ENCODE assay signal across 20 cellular contexts in the genomic region with DNA sequence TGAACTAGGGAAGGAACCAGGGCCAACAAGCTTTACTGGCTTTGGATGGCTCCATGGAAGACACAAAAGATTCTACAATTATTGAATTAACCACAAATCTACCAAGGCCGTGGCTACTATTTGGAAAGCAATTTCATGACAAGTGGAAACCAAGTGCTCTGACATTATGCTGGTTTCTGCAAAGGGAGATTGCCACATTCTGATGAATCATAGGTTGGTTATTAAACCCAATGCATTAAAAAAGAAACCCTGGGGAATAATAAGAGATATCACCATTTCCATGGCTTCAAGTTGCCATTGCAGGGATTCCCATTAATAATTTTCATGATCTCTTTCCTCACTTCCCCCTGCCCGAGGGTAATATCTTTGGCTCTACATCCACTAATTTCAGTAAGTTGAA.
DNase-seq lines count a peak whose midpoint lies in the region; FAIRE-seq and TF ChIP-seq lines count a peak whose summit lies in the region.
"Had no signal": no experiment of that assay in that cellular context is flagged by ENCODE, and none has a peak within 500 bp of the region (broad histone marks: within the 10 kb centered on the region; RNA-seq: fewer than 3 reads in every experiment).

No MANE protein-coding gene starts in this region.

- H3K9me3 Mint-ChIP-seq in CD8-positive, alpha-beta memory T cell = peaks cover 3 to 31% (median 6%) of the 10 kb centered on the region in 5 donors
- no peaks in the 10 kb centered on the region for H3K9me3 Mint-ChIP-seq in chondrocyte (ENCODE audit: low read depth)

- CTCF ChIA-PET in CD8-positive, alpha-beta memory T cell (lab: Charles Lee) = no interaction called here

- no peaks in the 10 kb centered on the region for H3K9me3 ChIP-seq in CD8-positive, alpha-beta memory T cell (ENCODE audit: low read length)
- H3K9me3 ChIP-seq: SK-N-SH had no signal

- H3K27me3 ChIP-seq in bronchial epithelial cell (ENCODE audit: control insufficient read depth, insufficient read depth, low read length) = no peaks in the 10 kb centered on the region
- H3K27me3 ChIP-seq in CD8-positive, alpha-beta memory T cell (ENCODE audit: insufficient read depth, low read length, poor library complexity, severe bottlenecking) = no peaks in the 10 kb centered on the region

- H3K27ac Mint-ChIP-seq in CD8-positive, alpha-beta memory T cell = no peak overlapping the region
- no peak overlapping the region for H3K27ac Mint-ChIP-seq in chondrocyte (ENCODE audit: unreplicated experiment)

- H3K36me3 ChIP-seq in bronchial epithelial cell (ENCODE audit: control insufficient read depth, insufficient read depth, low read length) = no peaks in the 10 kb centered on the region
- no peaks in the 10 kb centered on the region for H3K36me3 ChIP-seq in CD8-positive, alpha-beta memory T cell (ENCODE audit: insufficient read depth, low read length)

- TF ChIP-seq CTCF in bronchial epithelial cell (IDR thresholded peaks at IDR 0.05; ENCODE audit: insufficient read depth, low read length, severe bottlenecking) (no peak), fibroblast of villous mesenchyme (IDR thresholded peaks at IDR 0.05; ENCODE audit: insufficient read depth, low read depth, low read length) (no peak), chondrocyte (IDR thresholded peaks at IDR 0.05) (no peak)

- H3K4me3 ChIP-seq in bronchial epithelial cell (ENCODE audit: low read depth, low read length) (no peak overlapping the region), fibroblast of villous mesenchyme (ENCODE audit: low read depth, low read length) (no peak overlapping the region)
- H3K4me3 ChIP-seq in CD8-positive, alpha-beta memory T cell (ENCODE audit: low read length) = no peak overlapping the region

- H3K27me3 Mint-ChIP-seq in CD8-positive, alpha-beta memory T cell = no peaks in the 10 kb centered on the region
- H3K27me3 Mint-ChIP-seq in chondrocyte (ENCODE audit: low read depth) = no peaks in the 10 kb centered on the region

- no peak overlapping the region for H3K27ac ChIP-seq in CD8-positive, alpha-beta memory T cell (ENCODE audit: low read depth, low read length)

- no peaks in the 10 kb centered on the region for H3K36me3 Mint-ChIP-seq in CD8-positive, alpha-beta memory T cell
- H3K36me3 Mint-ChIP-seq in chondrocyte (ENCODE audit: low read depth) = no peaks in the 10 kb centered on the region

- DNase-seq in ELR (ENCODE audit: low read depth) (peak; percentile 9), NCI-H226 (peak; percentile 68), bronchial epithelial cell (ENCODE audit: low read depth) (peak; percentile 4), fibroblast of villous mesenchyme (ENCODE audit: low read depth) (peak; percentile 11), dedifferentiated amniotic fluid mesenchymal stem cell (ENCODE audit: extremely low spot score) (no peak), D341Med (ENCODE audit: low spot score) (no peak), chondrocyte (ENCODE audit: low spot score) (no peak)
- DNase-seq in CD8-positive, alpha-beta memory T cell = no peak
- DNase-seq: C1 segment of cervical spinal cord; DMS79 treated with DMSO at 0.1 percent for 48 hours; KG1; NCI-H1092 treated with DMSO at 0.1 percent for 48 hours; NCI-H146; NCI-H2029 treated with DMSO at 0.1 percent for 48 hours; NCI-H2171; NCI-H446 treated with DMSO at 0.1 percent for 48 hours; NK-92 treated with Interleukin-12 subunit alpha and Interleukin-12 subunit beta, amount 100 ng/mL, for 24 hours; SHP77; SK-N-SH had no signal

- H3K4me3 Mint-ChIP-seq in CD8-positive, alpha-beta memory T cell = no peak overlapping the region
- H3K4me3 Mint-ChIP-seq in chondrocyte (ENCODE audit: unreplicated experiment) = no peak overlapping the region

- no peaks in the 10 kb centered on the region for H3K4me1 ChIP-seq in CD8-positive, alpha-beta memory T cell (ENCODE audit: insufficient read depth, low read length)

- no peak for FAIRE-seq in bronchial epithelial cell (lab: Jason Lieb, UNC)
- FAIRE-seq: GM19239 had no signal

- H3K4me1 Mint-ChIP-seq in CD8-positive, alpha-beta memory T cell = no peaks in the 10 kb centered on the region
- H3K4me1 Mint-ChIP-seq in chondrocyte (ENCODE audit: low read depth) = no peaks in the 10 kb centered on the region

- POLR2A ChIA-PET in CD8-positive, alpha-beta memory T cell (lab: Charles Lee) = no interaction called here

Comparison
In these comparisons a context has a peak if more than half of its experiments do, and no peak if none do; other contexts are left out.
1. DNase-seq: peak in ELR (single experiment), NCI-H226 (single experiment), bronchial epithelial cell (single experiment) and fibroblast of villous mesenchyme (single experiment); none in CD8-positive, alpha-beta memory T cell (0 of 5), dedifferentiated amniotic fluid mesenchymal stem cell (single experiment), D341Med (single experiment) and chondrocyte (single experiment).